10 cellular contexts compared by ENCODE assay signal in the genomic region with DNA sequence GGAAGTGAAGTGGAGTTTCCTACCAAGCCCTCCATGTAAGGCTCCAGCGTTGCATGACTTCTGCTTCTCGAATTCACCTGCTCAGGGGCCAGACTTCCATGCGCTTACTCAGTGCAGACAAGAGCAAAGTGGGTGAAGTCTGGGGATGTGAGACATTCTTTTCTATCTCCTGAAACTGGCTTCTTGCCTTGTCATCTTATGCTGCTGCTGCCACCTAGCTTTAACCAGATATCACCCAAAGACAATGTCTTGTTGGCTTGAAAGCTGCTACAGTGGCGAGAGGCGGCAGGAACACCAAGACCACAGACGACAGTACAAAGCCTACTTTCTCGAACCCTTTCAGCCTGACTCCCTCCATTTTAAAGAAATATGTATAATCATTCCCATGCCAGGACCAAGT.
DNase-seq lines count a peak whose midpoint lies in the region; ATAC-seq and TF ChIP-seq lines count a peak whose summit lies in the region.
"Had no signal": no experiment of that assay in that cellular context is flagged by ENCODE, and none has a peak within 500 bp of the region (broad histone marks: within the 10 kb centered on the region; RNA-seq: fewer than 3 reads in every experiment).

No MANE protein-coding gene starts in this region.

- H3K4me3 ChIP-seq in GM12865 (ENCODE audit: low read depth, low read length) (no peak overlapping the region), epithelial cell of esophagus (ENCODE audit: low read length) (no peak overlapping the region)

- ATAC-seq in GM21423 (IDR thresholded peaks at IDR 0.05; ENCODE audit: unreplicated experiment), result no peak
- ATAC-seq in HG03565 (IDR thresholded peaks at IDR 0.05; ENCODE audit: unreplicated experiment), result no peak

- TF ChIP-seq CTCF in GM12865 (IDR thresholded peaks at IDR 0.05; ENCODE audit: insufficient read depth, low read depth, low read length, missing control alignments) (peak; percentile 23), epithelial cell of esophagus (IDR thresholded peaks at IDR 0.05; ENCODE audit: insufficient read depth, low read depth, low read length, missing control alignments) (peak; percentile 40)

- peak; percentile 58 for DNase-seq in A172 (ENCODE audit: low spot score)
- peak; percentile 60 for DNase-seq in GM12865 (ENCODE audit: low read depth)
- peak; percentile 4 for DNase-seq in NCI-H748 treated with DMSO at 0.1 percent for 48 hours (lab: John Stamatoyannopoulos, UW)
- peak; percentile 43 for DNase-seq in epithelial cell of esophagus (ENCODE audit: low read depth)
- no peak for DNase-seq in UCSD-AML1 (lab: John Stamatoyannopoulos, UW; ENCODE audit: unreplicated experiment)
- no peak for DNase-seq in HuH-7.5 (ENCODE audit: low spot score)
- DNase-seq: activated gamma-delta T cell treated with Interleukin-2 at 50 U/mL for 16 hours; CD4-positive, CD25-positive, alpha-beta regulatory T cell had no signal

Comparison
In these comparisons a context has a peak if more than half of its experiments do, and no peak if none do; other contexts are left out.
1. DNase-seq: peak in A172 (single experiment), GM12865 (single experiment), NCI-H748 treated with DMSO at 0.1 percent for 48 hours (single experiment) and epithelial cell of esophagus (single experiment); none in UCSD-AML1 (single experiment) and HuH-7.5 (single experiment).